12 cellular contexts compared by ENCODE assay signal in genomic region chr4:68662836-68663576, GRCh38. TPM values are rescaled to one million over a fixed set of nuclear protein-coding genes. Genes with fewer than 3 reads are reported as not detected.
"Had no signal": no experiment of that assay in that cellular context is flagged by ENCODE, and none has a peak within 500 bp of the region (broad histone marks: within the 10 kb centered on the region; RNA-seq: fewer than 3 reads in every experiment).

No MANE protein-coding gene starts in this region.

RNA-seq across cellular contexts. Expression of gene UGT2B15, which starts 7.4 kb away (rescaled TPM):
- total RNA-seq: activated CD8-positive, alpha-beta memory T cell treated with anti-CD3 and anti-CD28 coated beads for 36 hours; activated T-helper 2 cell treated with anti-CD3 and anti-CD28 coated beads, Interferon-gamma antibody, Interleukin-2, Interleukin-4, amounts not matched to agents 10 μg/mL and 5 μg/mL and 100 μg/mL, durations not matched to agents 14 hours and 24 hours and 36 hours; dorsolateral prefrontal cortex; endothelial cell of umbilical vein; esophagus mucosa; left ventricle myocardium superior; mammary epithelial cell; mesothelial cell of epicardium; naive thymus-derived CD8-positive, alpha-beta T cell; posterior vena cava; temporal lobe had no signal
- polyA plus RNA-seq: adrenal gland; endothelial cell of umbilical vein; mammary epithelial cell; naive thymus-derived CD8-positive, alpha-beta T cell had no signal
